In genomic region chr15:81133782-81134461, GRCh38 we compare ENCODE assay signal across 8 cellular contexts. TPM values are rescaled to one million over a fixed set of nuclear protein-coding genes. Genes with fewer than 3 reads are reported as not detected.
DNase-seq lines count a peak whose midpoint lies in the region; ATAC-seq and TF ChIP-seq lines count a peak whose summit lies in the region.

TSS of gene CFAP161 (plus strand) at chr15:81134270. CDS start at chr15:81134330, 60 bp downstream.

- ATAC-seq in SK-N-SH treated with all-trans-retinoic acid at 6 μM for 48 hours: peak; percentile 100
- ATAC-seq in GM18873 (IDR thresholded peaks at IDR 0.05; ENCODE audit: low FRiP score, unreplicated experiment): no peak
- no peak for ATAC-seq in GM19455 (IDR thresholded peaks at IDR 0.05; ENCODE audit: unreplicated experiment)

- DNase-seq in AG08396 (ENCODE audit: low spot score): peak; percentile 92
- DNase-seq in HS-27A (ENCODE audit: low read depth): peak; percentile 45
- peak; percentile 47 to 94 for DNase-seq in lower leg skin (ENCODE audit: low spot score in 2 of 2)
- DNase-seq in stimulated activated CD4-positive, alpha-beta T cell treated with anti-CD3 and anti-CD28 coated beads, Interleukin-4, amount 100 ng/mL, for 1 hour: peak; percentile 40

- no peak within 1 kb of the TSS for H3K27ac ChIP-seq in ectodermal cell (ENCODE audit: insufficient read depth, low read depth, low read length, poor library complexity, severe bottlenecking)

- H3K27me3 ChIP-seq in ectodermal cell (ENCODE audit: control insufficient read depth, insufficient read depth, low read length, poor library complexity, severe bottlenecking): peaks cover 56% of the 10 kb centered on the region

- H3K36me3 ChIP-seq in ectodermal cell (ENCODE audit: control insufficient read depth, insufficient read depth, low read length): no peaks in the 10 kb centered on the region

- WGBS in ectodermal cell, 2 experiments: 1% methylated on average over 33 of the region's 33 CpGs
- WGBS in lower leg skin, 2 donors: 9 to 13% methylated on average over 29 to 33 of the region's 33 CpGs

- no peaks in the 10 kb centered on the region for H3K4me1 ChIP-seq in ectodermal cell (ENCODE audit: control insufficient read depth, insufficient read depth, low read length)

- no peak for TF ChIP-seq POLR2A in lower leg skin (IDR thresholded peaks at IDR 0.05)

- TF ChIP-seq CTCF in lower leg skin (IDR thresholded peaks at IDR 0.05): no peak

- intact Hi-C loops in lower leg skin (cut with DNase I; ENCODE audit: low total_unique reads): no loop called here

- no peaks in the 10 kb centered on the region for H3K9me3 ChIP-seq in ectodermal cell (ENCODE audit: control insufficient read depth, low read length)

- H3K4me3 ChIP-seq in ectodermal cell (ENCODE audit: insufficient read depth, low read depth, low read length) (peak within 1 kb of the TSS; percentile 44), lower leg skin (ENCODE audit: low read depth, poor library complexity, severe bottlenecking) (no peak within 1 kb of the TSS)

TF ChIP-seq in SK-N-SH treated with all-trans-retinoic acid at 6 μM for 48 hours, 23 proteins besides CTCF, POLR2A, EP300 and RAD21:
- TF ChIP-seq ARNTL (CRISPR knock-in tag; IDR thresholded peaks at IDR 0.05; ENCODE audit: borderline replicate concordance, low read depth) (no peak), GLIS3 (CRISPR knock-in tag; IDR thresholded peaks at IDR 0.05) (no peak), TOX (CRISPR knock-in tag; IDR thresholded peaks at IDR 0.05; ENCODE audit: borderline replicate concordance) (no peak), PATZ1 (CRISPR knock-in tag; IDR thresholded peaks at IDR 0.05; ENCODE audit: borderline replicate concordance) (no peak), TSHZ2 (CRISPR knock-in tag; IDR thresholded peaks at IDR 0.05) (no peak), ZFP30 (CRISPR knock-in tag; IDR thresholded peaks at IDR 0.05) (no peak), CSDC2 (CRISPR knock-in tag; IDR thresholded peaks at IDR 0.05) (no peak), ZFP3 (CRISPR knock-in tag; IDR thresholded peaks at IDR 0.05) (no peak)

RNA-seq across cellular contexts. Expression of gene CFAP161, which starts in this region (rescaled TPM):
- not detected for polyA plus RNA-seq in ectodermal cell (2013, experiment 1 of 4)
- polyA plus RNA-seq in ectodermal cell (2013, experiment 2 of 4): not detected
- not detected for polyA plus RNA-seq in ectodermal cell (2013, experiment 3 of 4)
- not detected for polyA plus RNA-seq in ectodermal cell (2013, experiment 4 of 4)
- under 1 TPM in 2 of 4 donors, not detected in 2; 0.25 to 0.49 TPM for total RNA-seq in lower leg skin

Comparison
In these comparisons a context has a peak if more than half of its experiments do, and no peak if none do; other contexts are left out.
1. Peak in DNase-seq in lower leg skin; RNA of the gene not detected or under 1 TPM.
2. DNase-seq: peak in every context shown above with its lines; median percentile 92 in AG08396; 70 in lower leg skin; 45 in HS-27A; 40 in stimulated activated CD4-positive, alpha-beta T cell treated with anti-CD3 and anti-CD28 coated beads, Interleukin-4, amount 100 ng/mL, for 1 hour.